Comparison of ENCODE assay signal across 11 cellular contexts in the genomic region with DNA sequence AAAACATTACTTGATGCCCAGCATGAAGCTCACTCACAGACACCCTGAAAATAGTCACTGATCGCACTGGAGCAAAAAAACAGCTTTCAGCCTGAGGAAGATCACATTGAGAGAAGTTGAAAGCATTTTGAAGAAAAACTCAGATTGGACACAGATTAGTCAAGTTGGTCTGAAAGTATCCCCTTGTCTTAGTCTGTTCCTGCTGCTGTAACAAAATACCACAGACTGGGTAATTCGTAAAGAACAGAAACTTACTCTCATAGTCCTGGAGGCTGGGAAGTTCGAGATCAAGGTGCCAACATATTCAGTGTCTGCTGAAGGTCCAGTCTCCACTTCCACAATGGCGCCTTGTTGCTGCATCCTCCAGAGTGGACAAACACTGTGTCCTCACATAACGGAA.
"Had no signal": no experiment of that assay in that cellular context is flagged by ENCODE, and none has a peak within 500 bp of the region (broad histone marks: within the 10 kb centered on the region; RNA-seq: fewer than 3 reads in every experiment).

No MANE protein-coding gene starts in this region.

- H3K27me3 Mint-ChIP-seq: naive B cell; progenitor cell of endocrine pancreas; stimulated activated memory B cell treated with anti-CD40 and anti-IgM and Interleukin-4, amounts not matched to agents 10 μg/mL and 1 μg/mL and 100 μg/mL, for 72 hours; type B pancreatic cell had no signal

- H3K4me1 ChIP-seq: colonic mucosa had no signal

- H3K36me3 ChIP-seq: colonic mucosa had no signal

- ATAC-seq: right cardiac atrium; stimulated activated memory B cell treated with anti-CD40 and anti-IgM and Interleukin-4, amounts not matched to agents 10 μg/mL and 1 μg/mL and 100 μg/mL, for 72 hours had no signal

- H3K9me3 Mint-ChIP-seq: naive B cell; stimulated activated memory B cell treated with anti-CD40 and anti-IgM and Interleukin-4, amounts not matched to agents 10 μg/mL and 1 μg/mL and 100 μg/mL, for 72 hours; type B pancreatic cell had no signal

- H3K27ac ChIP-seq: colonic mucosa had no signal

- H3K4me3 Mint-ChIP-seq: naive B cell; stimulated activated memory B cell treated with anti-CD40 and anti-IgM and Interleukin-4, amounts not matched to agents 10 μg/mL and 1 μg/mL and 100 μg/mL, for 72 hours; type B pancreatic cell had no signal

- H3K36me3 Mint-ChIP-seq: naive B cell; stimulated activated memory B cell treated with anti-CD40 and anti-IgM and Interleukin-4, amounts not matched to agents 10 μg/mL and 1 μg/mL and 100 μg/mL, for 72 hours; type B pancreatic cell had no signal

- DNase-seq: colonic mucosa; effector CD8-positive, alpha-beta T cell; foreskin melanocyte; head of caudate nucleus; naive B cell; nucleus accumbens; right cardiac atrium; T1000 had no signal

- H3K4me3 ChIP-seq: colonic mucosa had no signal

- H3K27ac Mint-ChIP-seq: naive B cell; progenitor cell of endocrine pancreas; stimulated activated memory B cell treated with anti-CD40 and anti-IgM and Interleukin-4, amounts not matched to agents 10 μg/mL and 1 μg/mL and 100 μg/mL, for 72 hours; type B pancreatic cell had no signal

- H3K27me3 ChIP-seq: colonic mucosa had no signal

- H3K9me3 ChIP-seq: colonic mucosa had no signal
